ENCODE assay signal across 8 cellular contexts in the genomic region with DNA sequence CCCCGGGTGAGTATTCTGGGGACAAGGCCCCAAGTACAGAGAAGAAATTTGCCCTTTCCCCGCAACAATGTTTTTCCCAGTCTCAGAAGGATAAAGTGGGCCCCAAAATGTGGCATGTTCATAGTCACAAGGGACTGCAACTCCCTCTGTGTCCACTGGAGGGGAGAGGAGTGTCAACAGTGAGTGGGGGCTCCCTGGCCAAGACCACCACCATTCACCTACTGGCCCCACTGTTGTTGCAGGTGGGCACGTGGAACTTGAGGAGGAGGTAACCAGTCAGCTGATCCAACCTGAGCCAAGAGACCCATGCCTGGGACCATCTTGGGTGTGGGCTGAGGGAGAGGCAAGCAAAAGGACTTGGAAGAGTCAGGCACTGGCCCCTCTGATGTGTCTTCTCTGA. TPM values are rescaled to one million over a fixed set of nuclear protein-coding genes. Genes with fewer than 3 reads are reported as not detected.
DNase-seq lines count a peak whose midpoint lies in the region; ATAC-seq, FAIRE-seq and TF ChIP-seq lines count a peak whose summit lies in the region.

No MANE protein-coding gene starts in this region.

- H2BK15ac ChIP-seq in H9 (ENCODE audit: low read depth, low read length): no peak overlapping the region

- H3K4me1 ChIP-seq in H9 (ENCODE audit: insufficient read depth, low read length): no peaks in the 10 kb centered on the region
- H3K4me1 ChIP-seq in colonic mucosa: peaks cover 10% of the 10 kb centered on the region
- peaks cover 12% of the 10 kb centered on the region for H3K4me1 ChIP-seq in HepG2 (ENCODE audit: insufficient read depth, low read length)
- peaks cover 14 to 35% of the 10 kb centered on the region in 2 donors for H3K4me1 ChIP-seq in thoracic aorta (ENCODE audit: control insufficient read depth in 1 of 2, low read depth in 2 of 2)

- no peak for TF ChIP-seq POLR2A in HepG2 (IDR thresholded peaks at IDR 0.05; ENCODE audit: insufficient read depth in 1 of 2, low read depth in 2 of 2, low read length in 2 of 2)

- no peak overlapping the region for H3K4ac ChIP-seq in H9 (ENCODE audit: low read depth, low read length)

- H3K4me3 ChIP-seq in colonic mucosa (peak overlapping the region; percentile 43), HepG2 (replicated peaks in 1 of 3; ENCODE audit: insufficient read depth in 1 of 3, low read depth in 2 of 3, low read length in 3 of 3) (peak overlapping the region; percentile 55 to 78 (median 66)), thoracic aorta (peak overlapping the region; percentile 75)

- BruUV-seq in HepG2 (replicated peaks; lab: Mats Ljungman, UMichigan): no TSS peak

- H2BK5ac ChIP-seq in H9 (ENCODE audit: insufficient read length, low read length): no peak overlapping the region

- H2BK20ac ChIP-seq in H9 (ENCODE audit: low read depth, low read length, poor library complexity, severe bottlenecking): no peak overlapping the region

- POLR2A ChIA-PET in HepG2 (lab: Yijun Ruan, JAX): interaction anchor here (1.0 to 4.5 kb wide), 6 partner anchors 11 to 117 kb away, joined by 3 to 44 read pairs (median 9); a partner anchor contains a TSS

- H3K4me1 Mint-ChIP-seq in H9: peaks cover 6% of the 10 kb centered on the region in 2 experiments; a peak in 2 of 4 replicates

- no peak overlapping the region for H4K91ac ChIP-seq in H9 (ENCODE audit: insufficient read length, low read depth, low read length)

- H3K27me3 Mint-ChIP-seq in H9 (ENCODE audit: low read depth): no peaks in the 10 kb centered on the region; the same call in 1 of the 2 replicates

- no peak for FAIRE-seq in D721Med (lab: Jason Lieb, UNC)
- FAIRE-seq in HepG2 (lab: Jason Lieb, UNC): peak; percentile 67

- CTCF ChIA-PET in HepG2 (lab: Yijun Ruan, JAX; ENCODE audit: low intra/inter-chr PET ratio, low total read pairs): interaction anchor here (1.2 to 2.5 kb wide), 2 partner anchors 13 to 167 kb away, joined by 3 to 14 read pairs; a partner anchor contains a TSS

- H2BK120ac ChIP-seq in H9 (ENCODE audit: low read depth, low read length, poor library complexity, severe bottlenecking): no peak overlapping the region

- in situ Hi-C loops in HepG2 (cut with HindIII; ENCODE audit: extremely low pct_ligation_motif_present, low pct_unique_long_range_greater_than_20kb): loop anchor here (10.0 kb wide), 1 partner anchor 169 kb away; no protein-coding TSS in a partner anchor

- no peak overlapping the region for H3K18ac ChIP-seq in H9 (ENCODE audit: insufficient read length, low read depth, low read length)

- no peaks in the 10 kb centered on the region for H3K79me1 ChIP-seq in H9 (ENCODE audit: insufficient read depth, low read depth, low read length, poor library complexity, severe bottlenecking)

- no peak overlapping the region for H2AK5ac ChIP-seq in H9 (ENCODE audit: insufficient read length, low read length)

- H4K5ac ChIP-seq in H9 (ENCODE audit: insufficient read length, low read depth, low read length): no peak overlapping the region

- peaks cover 17 to 49% (median 46%) of the 10 kb centered on the region in 3 experiments for H3K36me3 Mint-ChIP-seq in H9 (ENCODE audit: insufficient read depth in 1 of 3, low read depth in 3 of 3)

- DNase-seq in D721Med (ENCODE audit: insufficient read length, low spot score) (no peak), H9 (peak; percentile 56), SKM-1 (lab: John Stamatoyannopoulos, UW; ENCODE audit: unreplicated experiment) (peak; percentile 40), colonic mucosa (peak; percentile 23), HepG2 (ENCODE audit: low spot score) (peak; percentile 23), thoracic aorta (ENCODE audit: low spot score) (no peak), OCI-M2 (lab: John Stamatoyannopoulos, UW; ENCODE audit: unreplicated experiment) (no peak)

- H2BK12ac ChIP-seq in H9 (ENCODE audit: insufficient read length, low read depth, low read length): no peak overlapping the region

- intact Hi-C loops in colonic mucosa (cut with DNase I): loop anchor here (5.0 to 10.0 kb wide), 2 partner anchors 69 to 166 kb away; a partner anchor contains a TSS
- intact Hi-C loops in HepG2 (cut with micrococcal nuclease; ENCODE audit: unreplicated experiment): loop anchor here (1.0 kb wide), 1 partner anchor 64 kb away; a partner anchor contains a TSS

- H4K8ac ChIP-seq in H9 (replicated peaks; ENCODE audit: insufficient read length, low read depth, low read length): no peak overlapping the region

- H3K9ac ChIP-seq in H9 (ENCODE audit: extremely low read depth, insufficient read length, low read length) (no peak overlapping the region), colonic mucosa (ENCODE audit: low read depth in 2 of 2, low read length in 2 of 2) (peak overlapping the region; percentile 76 to 84), HepG2 (ENCODE audit: insufficient read depth, low read depth, low read length) (peak overlapping the region; percentile 68; the same call in 1 of the 2 replicates)

- no peak overlapping the region for H3K4me3 Mint-ChIP-seq in H9

- no peak for TF ChIP-seq RAD21 in HepG2 (CRISPR knock-in tag; IDR thresholded peaks at IDR 0.05)

- no peaks in the 10 kb centered on the region for H3K27me3 ChIP-seq in H9 (ENCODE audit: insufficient read depth, low read length)
- no peaks in the 10 kb centered on the region for H3K27me3 ChIP-seq in colonic mucosa
- no peaks in the 10 kb centered on the region for H3K27me3 ChIP-seq in HepG2 (ENCODE audit: control insufficient read depth in 1 of 2, insufficient read depth in 2 of 2, low read length in 2 of 2)
- H3K27me3 ChIP-seq in thoracic aorta (replicated peaks; ENCODE audit: insufficient read depth): no peaks in the 10 kb centered on the region

- peak overlapping the region in 1 of 3 experiments; percentile 20; a peak in 1 of 7 replicates for H3K27ac Mint-ChIP-seq in H9

- TF ChIP-seq CTCF in D721Med (IDR thresholded peaks at IDR 0.05; ENCODE audit: insufficient read depth, missing control alignments) (peak; percentile 29), H9 (conservative IDR thresholded peaks at IDR 0.05) (peak; percentile 68; the same call in 2 of the 3 replicates), colonic mucosa (IDR thresholded peaks at IDR 0.05) (peak; percentile 47), HepG2 (CRISPR knock-in tag; IDR thresholded peaks at IDR 0.05) (peak; percentile 61), thoracic aorta (IDR thresholded peaks at IDR 0.05) (peak; percentile 66)

- H3K36me3 ChIP-seq in colonic mucosa (no peaks in the 10 kb centered on the region), HepG2 (replicated peaks in 1 of 2; ENCODE audit: control insufficient read depth in 1 of 2, insufficient read depth in 2 of 2, low read length in 2 of 2) (peaks cover 13 to 25% of the 10 kb centered on the region in 2 experiments), thoracic aorta (peaks cover 28% of the 10 kb centered on the region)

- no peak overlapping the region for H3K56ac ChIP-seq in H9 (ENCODE audit: insufficient read length, low read depth, low read length)

- ATAC-seq in HepG2 (peak; percentile 76), thoracic aorta (ENCODE audit: insufficient number of reproducible peaks, low FRiP score, low read depth) (no peak), GM18861 (IDR thresholded peaks at IDR 0.05; ENCODE audit: unreplicated experiment) (no peak)

- H3K79me2 ChIP-seq in H9 (ENCODE audit: insufficient read depth, low read length) (no peaks in the 10 kb centered on the region), HepG2 (ENCODE audit: insufficient read depth, low read length) (no peaks in the 10 kb centered on the region)

- H3K9me3 ChIP-seq in H9 (ENCODE audit: control insufficient read depth, low read depth, low read length): no peaks in the 10 kb centered on the region
- H3K9me3 ChIP-seq in colonic mucosa: no peaks in the 10 kb centered on the region
- no peaks in the 10 kb centered on the region for H3K9me3 ChIP-seq in HepG2 (ENCODE audit: low read length)
- no peaks in the 10 kb centered on the region for H3K9me3 ChIP-seq in thoracic aorta

- H3K27ac ChIP-seq in H9 (ENCODE audit: insufficient read length, low read depth, low read length) (no peak overlapping the region), colonic mucosa (peak overlapping the region; percentile 10), HepG2 (ENCODE audit: extremely low read length, insufficient read depth, low read length) (no peak overlapping the region), thoracic aorta (peak overlapping the region; percentile 69 to 70)

- H3K4me2 ChIP-seq in H9 (ENCODE audit: insufficient read depth, insufficient read length, low read length) (peak overlapping the region; percentile 42), HepG2 (ENCODE audit: low read depth, low read length) (peak overlapping the region; percentile 95)

- H3K23me2 ChIP-seq in H9 (ENCODE audit: insufficient read length, low read depth, low read length, poor library complexity, severe bottlenecking): peaks cover 3% of the 10 kb centered on the region

- H4K20me1 ChIP-seq in H9 (ENCODE audit: control insufficient read depth, insufficient read depth, insufficient read length) (no peaks in the 10 kb centered on the region), HepG2 (ENCODE audit: insufficient read depth, low read length) (no peaks in the 10 kb centered on the region)

- no peak overlapping the region for H3K23ac ChIP-seq in H9 (ENCODE audit: insufficient read length, low read depth, low read length)

- no peaks in the 10 kb centered on the region for H3K9me3 Mint-ChIP-seq in H9

- no peak overlapping the region for H3T11ph ChIP-seq in H9 (ENCODE audit: low read length)

- no peak overlapping the region for H3K14ac ChIP-seq in H9 (ENCODE audit: insufficient read depth, low read length)

- H2AFZ ChIP-seq in H9 (ENCODE audit: low read length) (no peak overlapping the region), HepG2 (ENCODE audit: low read length) (no peak overlapping the region)

- WGBS in H9 (ENCODE audit: extremely low coverage, insufficient read length, low lambda C conversion rate): no CpG with 5 or more reads among the region's 3 CpGs
- WGBS in HepG2 (ENCODE audit: low lambda C conversion rate): 40% methylated on average over 2 of the region's 3 CpGs

- no peak for TF ChIP-seq EP300 in HepG2 (IDR thresholded peaks at IDR 0.05; ENCODE audit: low read depth in 2 of 2, low read length in 2 of 2)
- no peak for TF ChIP-seq EP300 in HepG2 (CRISPR knock-in tag; IDR thresholded peaks at IDR 0.05; ENCODE audit: borderline replicate concordance)

RNA-seq across cellular contexts. Expression of a gene that starts 0.8 kb away (rescaled TPM):
- total RNA-seq in H9 (2021) (3.0 and 4.0 TPM in 2 replicates), colonic mucosa (under 1 TPM; 0.69 to 0.82 TPM), HepG2 (2016; rRNA removed; fragmentation: Illumina TruSeq; extraction: Trizol) (2.6 TPM in 2 replicates), thoracic aorta (10 to 100 TPM in 1 of 2 donors, 1 to 10 TPM in 1; 3.6 to 19.1 TPM)
- 0.18 and 0.81 TPM in 2 replicates for total RNA-seq in HepG2 (2016; cell fraction: cytosol; rRNA removed; fragmentation: Illumina TruSeq; extraction: Trizol; ENCODE audit: low read depth)
- total RNA-seq in HepG2 (2016; cell fraction: insoluble cytoplasmic fraction; rRNA removed; fragmentation: Illumina TruSeq; extraction: Trizol): 1.8 and 2.7 TPM in 2 replicates
- total RNA-seq in HepG2 (2016; cell fraction: membrane; rRNA removed; fragmentation: Illumina TruSeq; extraction: Trizol): 1.2 and 1.3 TPM in 2 replicates
- 2.6 and 4.1 TPM in 2 replicates for total RNA-seq in HepG2 (2016; cell fraction: nucleus; rRNA removed; fragmentation: Illumina TruSeq; extraction: Trizol)
- 5.7 and 5.8 TPM in 2 replicates for polyA plus RNA-seq in HepG2 (2011; rRNA removed)
- polyA plus RNA-seq in HepG2 (2011; cell fraction: cytosol; rRNA removed): 3.2 and 4.8 TPM in 2 replicates
- 17.3 and 18.1 TPM in 2 replicates for polyA plus RNA-seq in HepG2 (2011; cell fraction: nucleus; rRNA removed)
- polyA plus RNA-seq in HepG2 (2012): 2.8 and 3.1 TPM in 2 replicates
- polyA plus RNA-seq in HepG2 (2016; cell fraction: cytosol; fragmentation: Illumina TruSeq; extraction: Trizol; ENCODE audit: low read depth): 0.42 and 0.78 TPM in 2 replicates
- polyA plus RNA-seq in HepG2 (2016; cell fraction: insoluble cytoplasmic fraction; fragmentation: Illumina TruSeq; extraction: Trizol; ENCODE audit: low read depth): 2.2 and 2.8 TPM in 2 replicates
- polyA plus RNA-seq in HepG2 (2016; cell fraction: membrane; fragmentation: Illumina TruSeq; extraction: Trizol; ENCODE audit: low read depth): 1.3 and 1.4 TPM in 2 replicates
- 7.6 and 8.5 TPM in 2 replicates for polyA plus RNA-seq in HepG2 (2016; cell fraction: nucleus; fragmentation: Illumina TruSeq; extraction: Trizol; ENCODE audit: insufficient read depth, low read depth)
- polyA minus RNA-seq in HepG2 (2011; rRNA and poly(A)+ RNA removed; ENCODE audit: low replicate concordance): 1.4 and 4.4 TPM in 2 replicates
- 0.79 TPM in 1 of 2 replicates, not detected in the other for polyA minus RNA-seq in HepG2 (2011; cell fraction: cytosol; rRNA and poly(A)+ RNA removed)
- 2.6 and 3.5 TPM in 2 replicates for polyA minus RNA-seq in HepG2 (2011; cell fraction: nucleus; rRNA and poly(A)+ RNA removed)

RNA-seq across cellular contexts. Expression of a gene that starts 12.7 kb away (rescaled TPM):
- total RNA-seq in H9 (2021) (33.9 TPM in 2 replicates), colonic mucosa (10 to 100 TPM; 14.1 to 15.8 TPM), HepG2 (2016; rRNA removed; fragmentation: Illumina TruSeq; extraction: Trizol) (3.7 and 4.6 TPM in 2 replicates), thoracic aorta (10 to 100 TPM; 34.4 to 60.1 TPM)
- 0.91 and 1.5 TPM in 2 replicates for total RNA-seq in HepG2 (2016; cell fraction: cytosol; rRNA removed; fragmentation: Illumina TruSeq; extraction: Trizol; ENCODE audit: low read depth)
- 4.0 and 4.2 TPM in 2 replicates for total RNA-seq in HepG2 (2016; cell fraction: insoluble cytoplasmic fraction; rRNA removed; fragmentation: Illumina TruSeq; extraction: Trizol)
- 2.8 and 3.2 TPM in 2 replicates for total RNA-seq in HepG2 (2016; cell fraction: membrane; rRNA removed; fragmentation: Illumina TruSeq; extraction: Trizol)
- 4.7 TPM in 2 replicates for total RNA-seq in HepG2 (2016; cell fraction: nucleus; rRNA removed; fragmentation: Illumina TruSeq; extraction: Trizol)
- 8.0 and 9.7 TPM in 2 replicates for polyA plus RNA-seq in HepG2 (2011; rRNA removed)
- polyA plus RNA-seq in HepG2 (2011; cell fraction: cytosol; rRNA removed): 5.0 and 5.5 TPM in 2 replicates
- 26.5 and 26.8 TPM in 2 replicates for polyA plus RNA-seq in HepG2 (2011; cell fraction: nucleus; rRNA removed)
- 5.8 and 6.8 TPM in 2 replicates for polyA plus RNA-seq in HepG2 (2012)
- 1.2 and 1.3 TPM in 2 replicates for polyA plus RNA-seq in HepG2 (2016; cell fraction: cytosol; fragmentation: Illumina TruSeq; extraction: Trizol; ENCODE audit: low read depth)
- polyA plus RNA-seq in HepG2 (2016; cell fraction: insoluble cytoplasmic fraction; fragmentation: Illumina TruSeq; extraction: Trizol; ENCODE audit: low read depth): 6.6 and 7.8 TPM in 2 replicates
- polyA plus RNA-seq in HepG2 (2016; cell fraction: membrane; fragmentation: Illumina TruSeq; extraction: Trizol; ENCODE audit: low read depth): 4.0 and 4.3 TPM in 2 replicates
- polyA plus RNA-seq in HepG2 (2016; cell fraction: nucleus; fragmentation: Illumina TruSeq; extraction: Trizol; ENCODE audit: insufficient read depth, low read depth): 15.4 and 16.3 TPM in 2 replicates
- 8.5 and 12.9 TPM in 2 replicates for polyA minus RNA-seq in HepG2 (2011; rRNA and poly(A)+ RNA removed; ENCODE audit: low replicate concordance)
- polyA minus RNA-seq in HepG2 (2011; cell fraction: cytosol; rRNA and poly(A)+ RNA removed): 3.7 and 4.6 TPM in 2 replicates
- polyA minus RNA-seq in HepG2 (2011; cell fraction: nucleus; rRNA and poly(A)+ RNA removed): 9.3 and 10.7 TPM in 2 replicates

RNA-seq across cellular contexts. Expression of a gene that starts 22.2 kb away (rescaled TPM):
- 33.4 and 37.2 TPM in 2 replicates for total RNA-seq in H9 (2021)
- 10 to 100 TPM; 17.2 to 18.8 TPM for total RNA-seq in colonic mucosa
- 24.3 TPM in 2 replicates for total RNA-seq in HepG2 (2016; rRNA removed; fragmentation: Illumina TruSeq; extraction: Trizol)
- total RNA-seq in HepG2 (2016; cell fraction: cytosol; rRNA removed; fragmentation: Illumina TruSeq; extraction: Trizol; ENCODE audit: low read depth): 11.5 and 13.9 TPM in 2 replicates
- 22.9 and 26.4 TPM in 2 replicates for total RNA-seq in HepG2 (2016; cell fraction: insoluble cytoplasmic fraction; rRNA removed; fragmentation: Illumina TruSeq; extraction: Trizol)
- total RNA-seq in HepG2 (2016; cell fraction: membrane; rRNA removed; fragmentation: Illumina TruSeq; extraction: Trizol): 14.2 and 15.1 TPM in 2 replicates
- 16.6 and 16.7 TPM in 2 replicates for total RNA-seq in HepG2 (2016; cell fraction: nucleus; rRNA removed; fragmentation: Illumina TruSeq; extraction: Trizol)
- polyA plus RNA-seq in HepG2 (2011; rRNA removed): 15.0 and 15.5 TPM in 2 replicates
- 13.3 and 17.9 TPM in 2 replicates for polyA plus RNA-seq in HepG2 (2011; cell fraction: cytosol; rRNA removed)
- polyA plus RNA-seq in HepG2 (2011; cell fraction: nucleus; rRNA removed): 23.1 and 24.9 TPM in 2 replicates
- 14.2 and 14.7 TPM in 2 replicates for polyA plus RNA-seq in HepG2 (2012)
- polyA plus RNA-seq in HepG2 (2016; cell fraction: cytosol; fragmentation: Illumina TruSeq; extraction: Trizol; ENCODE audit: low read depth): 6.9 and 9.5 TPM in 2 replicates
- 28.8 and 29.9 TPM in 2 replicates for polyA plus RNA-seq in HepG2 (2016; cell fraction: insoluble cytoplasmic fraction; fragmentation: Illumina TruSeq; extraction: Trizol; ENCODE audit: low read depth)
- 9.7 and 12.5 TPM in 2 replicates for polyA plus RNA-seq in HepG2 (2016; cell fraction: membrane; fragmentation: Illumina TruSeq; extraction: Trizol; ENCODE audit: low read depth)
- 24.4 and 27.3 TPM in 2 replicates for polyA plus RNA-seq in HepG2 (2016; cell fraction: nucleus; fragmentation: Illumina TruSeq; extraction: Trizol; ENCODE audit: insufficient read depth, low read depth)
- 22.4 and 66.8 TPM in 2 replicates for polyA minus RNA-seq in HepG2 (2011; rRNA and poly(A)+ RNA removed; ENCODE audit: low replicate concordance)
- polyA minus RNA-seq in HepG2 (2011; cell fraction: cytosol; rRNA and poly(A)+ RNA removed): 8.3 and 13.6 TPM in 2 replicates
- polyA minus RNA-seq in HepG2 (2011; cell fraction: nucleus; rRNA and poly(A)+ RNA removed): 24.7 and 35.2 TPM in 2 replicates
- total RNA-seq in thoracic aorta: 10 to 100 TPM; 23.4 to 42.9 TPM

RNA-seq across cellular contexts. Expression of a gene that starts 22.3 kb away (rescaled TPM):
- total RNA-seq in H9 (2021) (10.8 and 11.0 TPM in 2 replicates), colonic mucosa (1 to 10 TPM; 6.4 to 6.9 TPM), HepG2 (2016; rRNA removed; fragmentation: Illumina TruSeq; extraction: Trizol) (7.8 and 10.1 TPM in 2 replicates), thoracic aorta (10 to 100 TPM; 52.7 to 60.4 TPM)
- 2.2 and 2.4 TPM in 2 replicates for total RNA-seq in HepG2 (2016; cell fraction: cytosol; rRNA removed; fragmentation: Illumina TruSeq; extraction: Trizol; ENCODE audit: low read depth)
- total RNA-seq in HepG2 (2016; cell fraction: insoluble cytoplasmic fraction; rRNA removed; fragmentation: Illumina TruSeq; extraction: Trizol): 8.6 and 9.5 TPM in 2 replicates
- 6.1 and 6.2 TPM in 2 replicates for total RNA-seq in HepG2 (2016; cell fraction: membrane; rRNA removed; fragmentation: Illumina TruSeq; extraction: Trizol)
- total RNA-seq in HepG2 (2016; cell fraction: nucleus; rRNA removed; fragmentation: Illumina TruSeq; extraction: Trizol): 10.9 and 11.6 TPM in 2 replicates
- polyA plus RNA-seq in HepG2 (2011; rRNA removed): 4.6 and 6.0 TPM in 2 replicates
- 2.3 and 3.0 TPM in 2 replicates for polyA plus RNA-seq in HepG2 (2011; cell fraction: cytosol; rRNA removed)
- polyA plus RNA-seq in HepG2 (2011; cell fraction: nucleus; rRNA removed): 3.0 and 4.1 TPM in 2 replicates
- polyA plus RNA-seq in HepG2 (2012): 4.1 and 5.7 TPM in 2 replicates
- polyA plus RNA-seq in HepG2 (2016; cell fraction: cytosol; fragmentation: Illumina TruSeq; extraction: Trizol; ENCODE audit: low read depth): 2.9 and 3.4 TPM in 2 replicates
- 11.8 and 12.2 TPM in 2 replicates for polyA plus RNA-seq in HepG2 (2016; cell fraction: insoluble cytoplasmic fraction; fragmentation: Illumina TruSeq; extraction: Trizol; ENCODE audit: low read depth)
- polyA plus RNA-seq in HepG2 (2016; cell fraction: membrane; fragmentation: Illumina TruSeq; extraction: Trizol; ENCODE audit: low read depth): 7.2 and 8.6 TPM in 2 replicates
- 15.3 and 16.4 TPM in 2 replicates for polyA plus RNA-seq in HepG2 (2016; cell fraction: nucleus; fragmentation: Illumina TruSeq; extraction: Trizol; ENCODE audit: insufficient read depth, low read depth)
- polyA minus RNA-seq in HepG2 (2011; rRNA and poly(A)+ RNA removed; ENCODE audit: low replicate concordance): 3.6 and 12.3 TPM in 2 replicates
- polyA minus RNA-seq in HepG2 (2011; cell fraction: cytosol; rRNA and poly(A)+ RNA removed): 2.1 and 2.6 TPM in 2 replicates
- 11.2 and 12.9 TPM in 2 replicates for polyA minus RNA-seq in HepG2 (2011; cell fraction: nucleus; rRNA and poly(A)+ RNA removed)

RNA-seq across cellular contexts. Expression of a gene that starts 39.5 kb away (rescaled TPM):
- 0.18 and 0.28 TPM in 2 replicates for total RNA-seq in H9 (2021)
- under 1 TPM; 0.53 to 0.59 TPM for total RNA-seq in colonic mucosa
- total RNA-seq in HepG2 (2016; rRNA removed; fragmentation: Illumina TruSeq; extraction: Trizol): 0.02 TPM in 1 of 2 replicates, not detected in the other
- total RNA-seq in HepG2 (2016; cell fraction: cytosol; rRNA removed; fragmentation: Illumina TruSeq; extraction: Trizol; ENCODE audit: low read depth): not detected in 2 replicates
- not detected in 2 replicates for total RNA-seq in HepG2 (2016; cell fraction: insoluble cytoplasmic fraction; rRNA removed; fragmentation: Illumina TruSeq; extraction: Trizol)
- not detected in 2 replicates for total RNA-seq in HepG2 (2016; cell fraction: membrane; rRNA removed; fragmentation: Illumina TruSeq; extraction: Trizol)
- total RNA-seq in HepG2 (2016; cell fraction: nucleus; rRNA removed; fragmentation: Illumina TruSeq; extraction: Trizol): not detected in 2 replicates
- not detected in 2 replicates for polyA plus RNA-seq in HepG2 (2011; rRNA removed)
- polyA plus RNA-seq in HepG2 (2011; cell fraction: cytosol; rRNA removed): 0.01 TPM in 2 replicates
- polyA plus RNA-seq in HepG2 (2011; cell fraction: nucleus; rRNA removed): not detected in 2 replicates
- polyA plus RNA-seq in HepG2 (2012): not detected in 2 replicates
- polyA plus RNA-seq in HepG2 (2016; cell fraction: cytosol; fragmentation: Illumina TruSeq; extraction: Trizol; ENCODE audit: low read depth): not detected in 2 replicates
- not detected in 2 replicates for polyA plus RNA-seq in HepG2 (2016; cell fraction: insoluble cytoplasmic fraction; fragmentation: Illumina TruSeq; extraction: Trizol; ENCODE audit: low read depth)
- not detected in 2 replicates for polyA plus RNA-seq in HepG2 (2016; cell fraction: membrane; fragmentation: Illumina TruSeq; extraction: Trizol; ENCODE audit: low read depth)
- polyA plus RNA-seq in HepG2 (2016; cell fraction: nucleus; fragmentation: Illumina TruSeq; extraction: Trizol; ENCODE audit: insufficient read depth, low read depth): not detected in 2 replicates
- 0.10 TPM in 1 of 2 replicates, not detected in the other for polyA minus RNA-seq in HepG2 (2011; rRNA and poly(A)+ RNA removed; ENCODE audit: low replicate concordance)
- polyA minus RNA-seq in HepG2 (2011; cell fraction: cytosol; rRNA and poly(A)+ RNA removed): not detected in 2 replicates
- polyA minus RNA-seq in HepG2 (2011; cell fraction: nucleus; rRNA and poly(A)+ RNA removed): 0.13 TPM in 1 of 2 replicates, not detected in the other
- 10 to 100 TPM in 1 of 2 donors, 1 to 10 TPM in 1; 9.6 to 15.7 TPM for total RNA-seq in thoracic aorta

Comparison
In these comparisons a context has a peak if more than half of its experiments do, and no peak if none do; other contexts are left out.
1. DNase-seq: peak in H9 (single experiment), SKM-1 (single experiment), colonic mucosa (single experiment) and HepG2 (single experiment); none in D721Med (single experiment), thoracic aorta (single experiment) and OCI-M2 (single experiment).
2. H3K27ac ChIP-seq: peak in colonic mucosa (single experiment) and thoracic aorta (2 of 2); none in H9 (single experiment) and HepG2 (single experiment).
3. Peak in every context shown above with its lines, with median percentiles within 50 percentile points of each other: CTCF ChIP-seq and H3K4me3 ChIP-seq.